In the genomic region with DNA sequence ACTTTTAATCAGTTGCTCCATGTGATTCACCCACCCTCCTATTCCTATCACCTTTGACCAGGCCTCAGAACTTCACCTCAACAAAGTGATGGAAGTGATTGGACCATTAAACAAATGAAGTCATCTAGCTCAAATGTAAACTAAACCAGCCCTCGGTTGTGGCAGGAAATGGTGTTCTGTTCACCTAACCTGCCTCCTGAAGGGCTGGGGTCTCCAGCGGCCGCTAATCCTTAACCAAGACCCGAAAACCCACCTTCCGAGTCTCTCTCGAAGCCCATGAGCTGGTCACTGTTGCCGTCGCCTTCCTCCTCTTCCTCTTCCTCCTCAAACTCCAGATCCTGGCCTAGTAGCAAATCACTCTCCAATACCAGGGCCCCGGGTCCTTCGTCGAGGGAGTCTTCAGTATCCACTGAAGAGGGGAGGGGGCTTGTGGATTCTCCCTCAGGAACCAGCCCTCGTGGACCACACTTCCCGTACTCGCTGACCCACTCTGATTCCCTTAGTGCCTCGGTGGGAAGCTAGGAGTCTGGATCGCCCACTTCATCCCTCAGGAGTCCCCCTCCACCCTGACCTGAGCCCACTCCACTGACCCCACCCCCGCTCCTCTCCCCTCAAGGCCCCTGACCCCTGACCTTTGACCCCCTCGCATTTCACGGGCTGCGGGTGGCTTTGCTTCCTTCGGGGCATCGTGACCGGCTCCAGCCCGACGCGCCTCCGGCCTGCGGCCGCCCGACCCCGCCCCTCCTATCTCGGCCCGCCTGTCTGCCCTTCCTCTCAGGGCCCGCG, we compare ENCODE assay signal across 1 cellular context.
TF ChIP-seq lines count a peak whose summit lies in the region.

No MANE protein-coding gene starts in this region.

TF ChIP-seq in HEK293, 187 proteins besides CTCF, POLR2A, EP300 and RAD21 (continued from another document):
- TF ChIP-seq ZNF112 (tag by site-specific recombination; IDR thresholded peaks at IDR 0.05) (no peak), ZNF621 (tag by site-specific recombination; IDR thresholded peaks at IDR 0.05) (no peak), IKZF3 (tag by site-specific recombination; IDR thresholded peaks at IDR 0.05) (no peak), ZNF624 (tag by site-specific recombination; IDR thresholded peaks at IDR 0.05) (no peak), SP2 (tag by site-specific recombination; IDR thresholded peaks at IDR 0.05) (no peak), BCL11A (tag by site-specific recombination; IDR thresholded peaks at IDR 0.05; ENCODE audit: low read depth) (peak; percentile 67), ZNF132 (tag by site-specific recombination; IDR thresholded peaks at IDR 0.05; ENCODE audit: borderline replicate concordance) (no peak), SP3 (tag by site-specific recombination; IDR thresholded peaks at IDR 0.05) (peak; percentile 53), ZNF202 (tag by site-specific recombination; IDR thresholded peaks at IDR 0.05; ENCODE audit: borderline replicate concordance) (no peak), ZBTB26 (tag by site-specific recombination; optimal IDR thresholded peaks at IDR 0.05) (no peak), SCRT1 (tag by site-specific recombination; IDR thresholded peaks at IDR 0.05; ENCODE audit: borderline replicate concordance) (no peak)
- TF ChIP-seq, protein P1, sequence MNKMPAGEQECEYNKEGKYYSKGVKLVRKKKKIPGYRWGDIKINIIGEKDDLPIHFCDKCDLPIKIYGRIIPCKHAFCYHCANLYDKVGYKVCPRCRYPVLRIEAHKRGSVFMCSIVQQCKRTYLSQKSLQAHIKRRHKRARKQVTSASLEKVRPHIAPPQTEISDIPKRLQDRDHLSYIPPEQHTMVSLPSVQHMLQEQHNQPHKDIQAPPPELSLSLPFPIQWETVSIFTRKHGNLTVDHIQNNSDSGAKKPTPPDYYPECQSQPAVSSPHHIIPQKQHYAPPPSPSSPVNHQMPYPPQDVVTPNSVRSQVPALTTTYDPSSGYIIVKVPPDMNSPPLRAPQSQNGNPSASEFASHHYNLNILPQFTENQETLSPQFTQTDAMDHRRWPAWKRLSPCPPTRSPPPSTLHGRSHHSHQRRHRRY (tag by site-specific recombination; IDR thresholded peaks at IDR 0.05): no peak
TF ChIP-seq in HEK293: peak in this region for 17.
